ENCODE assay signal across 9 cellular contexts in genomic region chr7:27173412-27174076, GRCh38. TPM values are rescaled to one million over a fixed set of nuclear protein-coding genes. Genes with fewer than 3 reads are reported as not detected.
DNase-seq lines count a peak whose midpoint lies in the region; ATAC-seq, FAIRE-seq and TF ChIP-seq lines count a peak whose summit lies in the region.
"Had no signal": no experiment of that assay in that cellular context is flagged by ENCODE, and none has a peak within 500 bp of the region (broad histone marks: within the 10 kb centered on the region; RNA-seq: fewer than 3 reads in every experiment).

No MANE protein-coding gene starts in this region.

- FAIRE-seq in GM19239 (lab: Jason Lieb, UNC), result no peak
- FAIRE-seq: colon had no signal

- H3K4me1 ChIP-seq in GM23338 (ENCODE audit: insufficient read depth), result peaks cover 29% of the 10 kb centered on the region

- DNase-seq in AG04449 (ENCODE audit: low read depth, low spot score) (no peak), GM23338 (ENCODE audit: low spot score) (peak; percentile 48), immature natural killer cell (peak; percentile 59 to 72 (median 70)), inferior parietal cortex (ENCODE audit: extremely low spot score) (no peak), GM19239 (ENCODE audit: insufficient read length, low spot score) (no peak)
- DNase-seq in activated CD8-positive, alpha-beta T cell treated with anti-CD3 and anti-CD28 coated beads, Interleukin-2, amount 10 ng/mL, durations not matched to agents 7 days and 5 days, result no peak

- CTCF ChIA-PET in AG04449 (lab: Yijun Ruan, JAX), result interaction anchor here (1.3 to 9.5 kb wide), 4 partner anchors 9 to 21 kb away, joined by 3 to 117 read pairs (median 3); partner anchors contain the start of genes HOXA3, HOXA7 and HOXA9
- CTCF ChIA-PET in activated CD8-positive, alpha-beta T cell treated with anti-CD3 and anti-CD28 coated beads, Interleukin-2, amount 10 ng/mL, durations not matched to agents 7 days and 5 days (lab: Charles Lee), result interaction anchor here (1.1 to 1.3 kb wide), 2 partner anchors 11 to 23 kb away, joined by 3 to 6 read pairs; no protein-coding TSS in a partner anchor

- H3K79me2 ChIP-seq in GM23338 (replicated peaks; ENCODE audit: insufficient read depth), result no peaks in the 10 kb centered on the region

- H3K4me1 Mint-ChIP-seq in GM23338, result peaks cover 14% of the 10 kb centered on the region; the same call in 2 of the 3 replicates
- H3K4me1 Mint-ChIP-seq in activated CD8-positive, alpha-beta T cell treated with anti-CD3 and anti-CD28 coated beads, Interleukin-2, amount 10 ng/mL, durations not matched to agents 7 days and 5 days (ENCODE audit: low read depth), result peaks cover 14% of the 10 kb centered on the region
- H3K4me1 Mint-ChIP-seq in immature natural killer cell, result peaks cover 25 to 32% of the 10 kb centered on the region in 2 donors
- peaks cover 26% of the 10 kb centered on the region for H3K4me1 Mint-ChIP-seq in stimulated activated naive CD8-positive, alpha-beta T cell treated with anti-CD3 and anti-CD28 coated beads, Interleukin-15, Interleukin-2, amounts not matched to agents 100 ng/mL and 50 ng/mL, for 24 hours (ENCODE audit: low read depth)

- H3K36me3 Mint-ChIP-seq in GM23338 (ENCODE audit: low read depth), result no peaks in the 10 kb centered on the region; the same call in 2 of the 3 replicates
- peaks cover 5% of the 10 kb centered on the region for H3K36me3 Mint-ChIP-seq in activated CD8-positive, alpha-beta T cell treated with anti-CD3 and anti-CD28 coated beads, Interleukin-2, amount 10 ng/mL, durations not matched to agents 7 days and 5 days (ENCODE audit: low read depth)
- H3K36me3 Mint-ChIP-seq in immature natural killer cell, result peaks cover 3 to 4% (median 4%) of the 10 kb centered on the region in 3 donors
- no peaks in the 10 kb centered on the region for H3K36me3 Mint-ChIP-seq in stimulated activated naive CD8-positive, alpha-beta T cell treated with anti-CD3 and anti-CD28 coated beads, Interleukin-15, Interleukin-2, amounts not matched to agents 100 ng/mL and 50 ng/mL, for 24 hours (ENCODE audit: low read depth)

- H3F3A ChIP-seq in GM23338 (replicated peaks; ENCODE audit: low read depth), result peaks cover 46% of the 10 kb centered on the region

- peak overlapping the region; percentile 70 for H3K4me2 ChIP-seq in GM23338

- TF ChIP-seq CTCF in AG04449 (IDR thresholded peaks at IDR 0.05; ENCODE audit: insufficient read depth, low read length, missing control alignments) (no peak), GM23338 (conservative IDR thresholded peaks at IDR 0.05; ENCODE audit: low read depth in 2 of 2) (no peak)

- H3K9me3 Mint-ChIP-seq in GM23338 (peaks cover 11% of the 10 kb centered on the region; the same call in 2 of the 3 replicates), immature natural killer cell (no peaks in the 10 kb centered on the region)
- H3K9me3 Mint-ChIP-seq in activated CD8-positive, alpha-beta T cell treated with anti-CD3 and anti-CD28 coated beads, Interleukin-2, amount 10 ng/mL, durations not matched to agents 7 days and 5 days (ENCODE audit: insufficient read depth), result no peaks in the 10 kb centered on the region
- no peaks in the 10 kb centered on the region for H3K9me3 Mint-ChIP-seq in stimulated activated naive CD8-positive, alpha-beta T cell treated with anti-CD3 and anti-CD28 coated beads, Interleukin-15, Interleukin-2, amounts not matched to agents 100 ng/mL and 50 ng/mL, for 24 hours

- peaks cover 48% of the 10 kb centered on the region for H4K20me1 ChIP-seq in GM23338 (replicated peaks; ENCODE audit: insufficient read depth)

- no peak overlapping the region for H3K27ac ChIP-seq in GM23338 (ENCODE audit: low read depth)

- H3K27me3 Mint-ChIP-seq in GM23338 (ENCODE audit: insufficient read depth, low read depth, poor library complexity), result peaks cover 95% of the 10 kb centered on the region
- peaks cover 61% of the 10 kb centered on the region for H3K27me3 Mint-ChIP-seq in activated CD8-positive, alpha-beta T cell treated with anti-CD3 and anti-CD28 coated beads, Interleukin-2, amount 10 ng/mL, durations not matched to agents 7 days and 5 days (ENCODE audit: low read depth)
- peaks cover 30 to 46% (median 32%) of the 10 kb centered on the region in 3 donors for H3K27me3 Mint-ChIP-seq in immature natural killer cell (ENCODE audit: low read depth in 3 of 3)
- peaks cover 65% of the 10 kb centered on the region for H3K27me3 Mint-ChIP-seq in stimulated activated naive CD8-positive, alpha-beta T cell treated with anti-CD3 and anti-CD28 coated beads, Interleukin-15, Interleukin-2, amounts not matched to agents 100 ng/mL and 50 ng/mL, for 24 hours

- H3K27ac Mint-ChIP-seq in GM23338 (no peak overlapping the region), immature natural killer cell (peak overlapping the region in 1 of 6 donors; percentile 50)
- H3K27ac Mint-ChIP-seq in activated CD8-positive, alpha-beta T cell treated with anti-CD3 and anti-CD28 coated beads, Interleukin-2, amount 10 ng/mL, durations not matched to agents 7 days and 5 days, result no peak overlapping the region
- no peak overlapping the region for H3K27ac Mint-ChIP-seq in stimulated activated naive CD8-positive, alpha-beta T cell treated with anti-CD3 and anti-CD28 coated beads, Interleukin-15, Interleukin-2, amounts not matched to agents 100 ng/mL and 50 ng/mL, for 24 hours

- ATAC-seq in GM23338 (peak; percentile 13), GM18502 (IDR thresholded peaks at IDR 0.05; ENCODE audit: poor library complexity, unreplicated experiment) (no peak)
- ATAC-seq in activated CD8-positive, alpha-beta T cell treated with anti-CD3 and anti-CD28 coated beads, Interleukin-2, amount 10 ng/mL, durations not matched to agents 7 days and 5 days, result peak; percentile 23

- no peaks in the 10 kb centered on the region for H3K36me3 ChIP-seq in GM23338 (ENCODE audit: insufficient read depth)

- H3K9me2 ChIP-seq in GM23338 (ENCODE audit: insufficient read depth), result no peaks in the 10 kb centered on the region

- POLR2A ChIA-PET in AG04449 (lab: Yijun Ruan, JAX), result interaction anchor here (2.8 to 5.5 kb wide), 2 partner anchors 11 to 12 kb away, joined by 9 to 33 read pairs; partner anchors contain the start of gene HOXA11
- POLR2A ChIA-PET in activated CD8-positive, alpha-beta T cell treated with anti-CD3 and anti-CD28 coated beads, Interleukin-2, amount 10 ng/mL, durations not matched to agents 7 days and 5 days (lab: Charles Lee), result interaction anchor here (0.6 kb wide), 1 partner anchor 12 kb away, joined by 4 read pairs; no protein-coding TSS in a partner anchor

- H3K4me3 ChIP-seq in AG04449 (ENCODE audit: low read depth, low read length) (peak overlapping the region; percentile 75), GM23338 (peak overlapping the region; percentile 43)

- H3K4me3 Mint-ChIP-seq in GM23338, result no peak overlapping the region
- H3K4me3 Mint-ChIP-seq in activated CD8-positive, alpha-beta T cell treated with anti-CD3 and anti-CD28 coated beads, Interleukin-2, amount 10 ng/mL, durations not matched to agents 7 days and 5 days, result no peak overlapping the region
- H3K4me3 Mint-ChIP-seq in immature natural killer cell, result peak overlapping the region; percentile 77 to 80 (median 79)
- peak overlapping the region; percentile 41 for H3K4me3 Mint-ChIP-seq in stimulated activated naive CD8-positive, alpha-beta T cell treated with anti-CD3 and anti-CD28 coated beads, Interleukin-15, Interleukin-2, amounts not matched to agents 100 ng/mL and 50 ng/mL, for 24 hours

- H2AFZ ChIP-seq in GM23338, result no peak overlapping the region

- H3K27me3 ChIP-seq in GM23338 (ENCODE audit: insufficient read depth), result peaks cover 100% of the 10 kb centered on the region

TF ChIP-seq in GM23338, 12 proteins besides CTCF, POLR2A, EP300 and RAD21 (continues in another document):
- TF ChIP-seq ZNF114 (CRISPR knock-in tag; IDR thresholded peaks at IDR 0.05) (no peak), EZH2 (IDR thresholded peaks at IDR 0.05; ENCODE audit: low read depth, unreplicated experiment) (peak; percentile 73), EZH2phosphoT487 (IDR thresholded peaks at IDR 0.05; ENCODE audit: unreplicated experiment) (peak; percentile 97), POLR2AphosphoS5 (IDR thresholded peaks at IDR 0.05; ENCODE audit: low read depth) (no peak)

RNA-seq across cellular contexts. Expression of gene HOXA10, which starts 0.6 kb away (rescaled TPM):
- total RNA-seq in GM23338 (2014; rRNA removed; shearing (Covaris generic)), result not detected in 2 replicates
- polyA plus RNA-seq in GM23338 (2016; fragmentation: Nextera tagmentation; extraction: Ambion mirVana), result not detected in 2 replicates
- not detected for total RNA-seq in activated CD8-positive, alpha-beta T cell treated with anti-CD3 and anti-CD28 coated beads, Interleukin-2, amount 10 ng/mL, durations not matched to agents 7 days and 5 days
- polyA plus RNA-seq in immature natural killer cell, result 10 to 100 TPM in 1 of 3 donors, 1 to 10 TPM in 2; 4.2 to 17.3 (median 6.2) TPM

RNA-seq across cellular contexts. Expression of gene HOXA9, which starts 8.2 kb away (rescaled TPM):
- total RNA-seq in GM23338 (2014; rRNA removed; shearing (Covaris generic)), result not detected in 2 replicates
- polyA plus RNA-seq in GM23338 (2016; fragmentation: Nextera tagmentation; extraction: Ambion mirVana) (not detected in 2 replicates), immature natural killer cell (1 to 10 TPM; 1.6 to 3.1 (median 1.8) TPM)
- total RNA-seq in activated CD8-positive, alpha-beta T cell treated with anti-CD3 and anti-CD28 coated beads, Interleukin-2, amount 10 ng/mL, durations not matched to agents 7 days and 5 days, result not detected

RNA-seq across cellular contexts. Expression of gene HOXA11, which starts 11.5 kb away (rescaled TPM):
- total RNA-seq in GM23338 (2014; rRNA removed; shearing (Covaris generic)), result not detected in 2 replicates
- polyA plus RNA-seq in GM23338 (2016; fragmentation: Nextera tagmentation; extraction: Ambion mirVana), result not detected in 2 replicates
- not detected for total RNA-seq in activated CD8-positive, alpha-beta T cell treated with anti-CD3 and anti-CD28 coated beads, Interleukin-2, amount 10 ng/mL, durations not matched to agents 7 days and 5 days
- not detected for polyA plus RNA-seq in immature natural killer cell

RNA-seq across cellular contexts. Expression of gene HOXA7, which starts 17.1 kb away (rescaled TPM):
- total RNA-seq in GM23338 (2014; rRNA removed; shearing (Covaris generic)), result not detected in 2 replicates
- 0.24 TPM in 1 of 2 replicates, not detected in the other for polyA plus RNA-seq in GM23338 (2016; fragmentation: Nextera tagmentation; extraction: Ambion mirVana)
- not detected for total RNA-seq in activated CD8-positive, alpha-beta T cell treated with anti-CD3 and anti-CD28 coated beads, Interleukin-2, amount 10 ng/mL, durations not matched to agents 7 days and 5 days
- 1 to 10 TPM in 2 of 3 donors, not detected in 1; 1.0 to 4.2 TPM for polyA plus RNA-seq in immature natural killer cell

RNA-seq across cellular contexts. Expression of gene HOXA3, which starts 21.2 kb away (rescaled TPM):
- not detected in 2 replicates for total RNA-seq in GM23338 (2014; rRNA removed; shearing (Covaris generic))
- polyA plus RNA-seq in GM23338 (2016; fragmentation: Nextera tagmentation; extraction: Ambion mirVana), result not detected in 2 replicates
- not detected for total RNA-seq in activated CD8-positive, alpha-beta T cell treated with anti-CD3 and anti-CD28 coated beads, Interleukin-2, amount 10 ng/mL, durations not matched to agents 7 days and 5 days
- polyA plus RNA-seq in immature natural killer cell, result under 1 TPM in 1 of 3 donors, not detected in 2; 0.13 TPM

Comparison
In these comparisons a context has a peak if more than half of its experiments do, and no peak if none do; other contexts are left out.
1. DNase-seq: peak in GM23338 (single experiment) and immature natural killer cell (3 of 3); none in AG04449 (single experiment), activated CD8-positive, alpha-beta T cell treated with anti-CD3 and anti-CD28 coated beads, Interleukin-2, amount 10 ng/mL, durations not matched to agents 7 days and 5 days (single experiment), inferior parietal cortex (single experiment) and GM19239 (single experiment).
2. H3K4me3 Mint-ChIP-seq: peak in immature natural killer cell (5 of 5) and stimulated activated naive CD8-positive, alpha-beta T cell treated with anti-CD3 and anti-CD28 coated beads, Interleukin-15, Interleukin-2, amounts not matched to agents 100 ng/mL and 50 ng/mL, for 24 hours (single experiment); none in GM23338 (single experiment) and activated CD8-positive, alpha-beta T cell treated with anti-CD3 and anti-CD28 coated beads, Interleukin-2, amount 10 ng/mL, durations not matched to agents 7 days and 5 days (single experiment).